ENCODE assay signal across 8 cellular contexts in the genomic region with DNA sequence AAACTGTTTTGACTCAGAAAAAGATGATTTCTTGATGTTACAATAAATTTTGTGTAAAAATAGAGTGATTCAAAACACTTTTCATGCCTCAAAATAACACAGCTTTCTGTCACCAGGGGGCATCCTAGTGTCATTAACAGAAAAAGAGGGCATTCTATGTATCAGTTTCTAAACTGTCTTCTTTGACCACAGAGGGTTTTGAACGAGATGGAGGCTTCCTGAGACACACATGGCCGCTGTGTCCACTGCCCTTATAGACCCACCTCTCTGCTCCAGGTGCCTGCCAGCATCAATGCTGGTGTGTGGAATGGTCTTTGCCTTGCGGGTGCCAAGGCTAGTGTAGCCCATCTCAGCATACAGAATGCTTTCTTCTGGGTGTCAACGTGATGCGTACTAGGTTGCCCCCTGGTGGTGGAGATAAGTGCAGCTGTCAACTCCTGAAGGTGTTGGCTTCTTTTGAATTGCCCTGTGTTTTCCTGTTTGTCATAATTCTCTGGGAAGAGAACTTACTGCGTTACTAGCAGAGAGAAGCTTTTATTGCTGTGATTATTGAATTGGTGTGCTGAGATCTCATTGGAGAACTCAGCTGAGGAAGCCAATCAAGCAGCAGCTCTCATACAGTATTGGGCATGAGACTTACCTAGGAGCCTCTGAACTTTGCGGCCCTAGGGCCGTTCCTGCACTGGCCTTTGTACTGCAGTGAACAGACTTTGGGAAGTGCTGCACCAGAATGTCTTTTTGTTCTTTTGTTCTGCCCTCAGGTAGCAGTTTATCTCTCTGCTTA. TPM values are rescaled to one million over a fixed set of nuclear protein-coding genes. Genes with fewer than 3 reads are reported as not detected.
DNase-seq lines count a peak whose midpoint lies in the region; ATAC-seq and TF ChIP-seq lines count a peak whose summit lies in the region.

No MANE protein-coding gene starts in this region.

- DNase-seq in NCI-H2107 (lab: John Stamatoyannopoulos, UW) (peak; percentile 44), NCI-H2107 treated with DMSO at 0.1 percent for 48 hours (lab: John Stamatoyannopoulos, UW; ENCODE audit: unreplicated experiment) (no peak), NCI-H345 (lab: John Stamatoyannopoulos, UW) (peak; percentile 76), chondrocyte (ENCODE audit: low spot score) (no peak), left kidney (ENCODE audit: low read depth, low spot score) (peak; percentile 84)
- DNase-seq in activated CD4-positive, alpha-beta T cell treated with anti-CD3 and anti-CD28 coated beads for 36 hours = peak; percentile 85
- DNase-seq in stimulated activated CD4-positive, alpha-beta T cell treated with anti-CD3 and anti-CD28 coated beads, Interleukin-4, amount 100 ng/mL, for 4 hours = peak; percentile 59 to 63

- CTCF ChIA-PET in activated CD4-positive, alpha-beta T cell treated with anti-CD3 and anti-CD28 coated beads for 36 hours (lab: Charles Lee) = interaction anchor here (0.5 to 7.1 kb wide), 46 partner anchors 9 to 709 kb away, joined by 3 to 74 read pairs (median 4); a partner anchor contains a TSS

- H3K27ac Mint-ChIP-seq in activated CD4-positive, alpha-beta T cell treated with anti-CD3 and anti-CD28 coated beads for 36 hours = peak overlapping the region; percentile 42
- peak overlapping the region; percentile 47 for H3K27ac Mint-ChIP-seq in chondrocyte (ENCODE audit: unreplicated experiment)

- H3K4me3 Mint-ChIP-seq in activated CD4-positive, alpha-beta T cell treated with anti-CD3 and anti-CD28 coated beads for 36 hours = no peak overlapping the region
- no peak overlapping the region for H3K4me3 Mint-ChIP-seq in chondrocyte (ENCODE audit: unreplicated experiment)

- H3K9me3 Mint-ChIP-seq in activated CD4-positive, alpha-beta T cell treated with anti-CD3 and anti-CD28 coated beads for 36 hours (ENCODE audit: low read depth) = no peaks in the 10 kb centered on the region
- H3K9me3 Mint-ChIP-seq in chondrocyte (ENCODE audit: low read depth) = no peaks in the 10 kb centered on the region

- peak; percentile 67 for ATAC-seq in HG02938 (IDR thresholded peaks at IDR 0.05; ENCODE audit: unreplicated experiment)
- ATAC-seq in activated CD4-positive, alpha-beta T cell treated with anti-CD3 and anti-CD28 coated beads for 36 hours = peak; percentile 79

- intact Hi-C loops in activated CD4-positive, alpha-beta T cell treated with anti-CD3 and anti-CD28 coated beads for 36 hours (cut with DNase I, micrococcal nuclease) = loop anchor here (1.0 to 5.0 kb wide), 5 partner anchors 36 to 232 kb away; no protein-coding TSS in a partner anchor

- no peaks in the 10 kb centered on the region for H3K27me3 Mint-ChIP-seq in activated CD4-positive, alpha-beta T cell treated with anti-CD3 and anti-CD28 coated beads for 36 hours
- H3K27me3 Mint-ChIP-seq in chondrocyte (ENCODE audit: low read depth) = no peaks in the 10 kb centered on the region

- peak; percentile 92 for TF ChIP-seq CTCF in chondrocyte (IDR thresholded peaks at IDR 0.05)

- peaks cover 59% of the 10 kb centered on the region for H3K4me1 Mint-ChIP-seq in activated CD4-positive, alpha-beta T cell treated with anti-CD3 and anti-CD28 coated beads for 36 hours
- peaks cover 42% of the 10 kb centered on the region for H3K4me1 Mint-ChIP-seq in chondrocyte (ENCODE audit: low read depth)

- POLR2A ChIA-PET in activated CD4-positive, alpha-beta T cell treated with anti-CD3 and anti-CD28 coated beads for 36 hours (lab: Charles Lee) = interaction anchor here (0.5 to 0.6 kb wide), 2 partner anchors 45 to 699 kb away, joined by 3 to 10 read pairs; no protein-coding TSS in a partner anchor

- H3K36me3 Mint-ChIP-seq in activated CD4-positive, alpha-beta T cell treated with anti-CD3 and anti-CD28 coated beads for 36 hours (ENCODE audit: low read depth) = peaks cover 40% of the 10 kb centered on the region
- H3K36me3 Mint-ChIP-seq in chondrocyte (ENCODE audit: low read depth) = peaks cover 1% of the 10 kb centered on the region

RNA-seq across cellular contexts. Expression of a gene that starts 38.6 kb away (rescaled TPM):
- total RNA-seq in activated CD4-positive, alpha-beta T cell treated with anti-CD3 and anti-CD28 coated beads for 36 hours = 100 to 1,000 TPM; 117 to 133 TPM
- total RNA-seq in chondrocyte = 43.0 to 59.3 TPM (median 43.4 TPM) in 3 replicates

Comparison
In these comparisons a context has a peak if more than half of its experiments do, and no peak if none do; other contexts are left out.
1. DNase-seq: peak in NCI-H2107 (single experiment), NCI-H345 (single experiment), activated CD4-positive, alpha-beta T cell treated with anti-CD3 and anti-CD28 coated beads for 36 hours (single experiment), left kidney (single experiment) and stimulated activated CD4-positive, alpha-beta T cell treated with anti-CD3 and anti-CD28 coated beads, Interleukin-4, amount 100 ng/mL, for 4 hours (2 of 2); none in NCI-H2107 treated with DMSO at 0.1 percent for 48 hours (single experiment) and chondrocyte (single experiment).